Comparison of ENCODE assay signal across 8 cellular contexts in genomic region chr11:94602430-94603372, GRCh38. TPM values are rescaled to one million over a fixed set of nuclear protein-coding genes. Genes with fewer than 3 reads are reported as not detected.
A peak's percentile ranks its signal among the peaks of the same experiment; 100 is the strongest.
DNase-seq lines count a peak whose midpoint lies in the region; ATAC-seq, FAIRE-seq and TF ChIP-seq lines count a peak whose summit lies in the region.

No MANE protein-coding gene starts in this region.

- H3K4me1 ChIP-seq in BLaER1 (peaks cover 9% of the 10 kb centered on the region), kidney (ENCODE audit: control insufficient read depth in 1 of 2, insufficient read depth in 1 of 2, low read depth in 1 of 2, low read length in 2 of 2) (peaks cover 0 to 11% of the 10 kb centered on the region in 2 donors)

- DNase-seq in NCI-H226 (peak; percentile 42), anterior cingulate cortex (lab: John Stamatoyannopoulos, UW) (peak in 32 of 58 donors; percentile 4 to 73 (median 38)), kidney (no peak), NCI-H510A treated with DMSO at 0.1 percent for 48 hours (lab: John Stamatoyannopoulos, UW) (no peak)
- DNase-seq in stimulated activated CD8-positive, alpha-beta memory T cell treated with anti-CD3 and anti-CD28 coated beads, Interleukin-4, amount 100 ng/mL, for 24 hours (ENCODE audit: low read depth) = peak; percentile 19

- peaks cover 19% of the 10 kb centered on the region for H3K9me3 ChIP-seq in BLaER1
- no peaks in the 10 kb centered on the region for H3K9me3 ChIP-seq in kidney (ENCODE audit: control insufficient read depth in 1 of 2, low read length in 2 of 2)

- H3K27ac ChIP-seq in BLaER1 (no peak overlapping the region), kidney (ENCODE audit: low read depth in 2 of 2, low read length in 2 of 2) (peak overlapping the region; percentile 36 to 77)

- no peaks in the 10 kb centered on the region; the same call in 1 of the 2 replicates for H3K36me3 ChIP-seq in BLaER1
- H3K36me3 ChIP-seq in kidney (ENCODE audit: control insufficient read depth in 1 of 2, insufficient read depth in 2 of 2, low read length in 2 of 2) = no peaks in the 10 kb centered on the region

- no peaks in the 10 kb centered on the region for H4K20me1 ChIP-seq in BLaER1

- intact Hi-C loops in kidney (cut with DNase I) = no loop called here

- H3K4me2 ChIP-seq in BLaER1 = 0 out of 2 replicates have a peak overlapping the region, but pooled peaks have one; percentile 8

- no peaks in the 10 kb centered on the region for H3K27me3 ChIP-seq in BLaER1

- H3K4me3 ChIP-seq in BLaER1 = no peak overlapping the region
- H3K4me3 ChIP-seq in kidney (ENCODE audit: low read length in 2 of 2) = peak overlapping the region; percentile 10 to 22

- ATAC-seq in GM18868 (IDR thresholded peaks at IDR 0.05; ENCODE audit: unreplicated experiment) (peak; percentile 92), HG03025 (IDR thresholded peaks at IDR 0.05; ENCODE audit: low FRiP score, unreplicated experiment) (peak; percentile 70)

- H3K9ac ChIP-seq in BLaER1 = no peak overlapping the region
- H3K9ac ChIP-seq in kidney (ENCODE audit: low read length in 2 of 2) = peak overlapping the region in 1 of 2 donors; percentile 8

- peak; percentile 85 for FAIRE-seq in kidney (lab: Jason Lieb, UNC)

- TF ChIP-seq CTCF in kidney (IDR thresholded peaks at IDR 0.05; ENCODE audit: borderline replicate concordance, extremely low read depth, insufficient read depth) = peak; percentile 46

RNA-seq across cellular contexts. Expression of gene PIWIL4, which starts 35.5 kb away (rescaled TPM):
- 6.0 TPM for total RNA-seq in kidney
- polyA plus RNA-seq in kidney (ENCODE audit: insufficient read depth, low read depth, low replicate concordance) = 2.6 TPM

RNA-seq across cellular contexts. Expression of gene FUT4, which starts 59.0 kb away (rescaled TPM):
- total RNA-seq in kidney = 9.5 TPM
- polyA plus RNA-seq in kidney (ENCODE audit: insufficient read depth, low read depth, low replicate concordance) = 1.2 TPM

Comparison
In these comparisons a context has a peak if more than half of its experiments do, and no peak if none do; other contexts are left out.
1. DNase-seq: peak in NCI-H226 (single experiment), anterior cingulate cortex (32 of 58) and stimulated activated CD8-positive, alpha-beta memory T cell treated with anti-CD3 and anti-CD28 coated beads, Interleukin-4, amount 100 ng/mL, for 24 hours (single experiment); none in kidney (single experiment) and NCI-H510A treated with DMSO at 0.1 percent for 48 hours (single experiment).